In the genomic region with DNA sequence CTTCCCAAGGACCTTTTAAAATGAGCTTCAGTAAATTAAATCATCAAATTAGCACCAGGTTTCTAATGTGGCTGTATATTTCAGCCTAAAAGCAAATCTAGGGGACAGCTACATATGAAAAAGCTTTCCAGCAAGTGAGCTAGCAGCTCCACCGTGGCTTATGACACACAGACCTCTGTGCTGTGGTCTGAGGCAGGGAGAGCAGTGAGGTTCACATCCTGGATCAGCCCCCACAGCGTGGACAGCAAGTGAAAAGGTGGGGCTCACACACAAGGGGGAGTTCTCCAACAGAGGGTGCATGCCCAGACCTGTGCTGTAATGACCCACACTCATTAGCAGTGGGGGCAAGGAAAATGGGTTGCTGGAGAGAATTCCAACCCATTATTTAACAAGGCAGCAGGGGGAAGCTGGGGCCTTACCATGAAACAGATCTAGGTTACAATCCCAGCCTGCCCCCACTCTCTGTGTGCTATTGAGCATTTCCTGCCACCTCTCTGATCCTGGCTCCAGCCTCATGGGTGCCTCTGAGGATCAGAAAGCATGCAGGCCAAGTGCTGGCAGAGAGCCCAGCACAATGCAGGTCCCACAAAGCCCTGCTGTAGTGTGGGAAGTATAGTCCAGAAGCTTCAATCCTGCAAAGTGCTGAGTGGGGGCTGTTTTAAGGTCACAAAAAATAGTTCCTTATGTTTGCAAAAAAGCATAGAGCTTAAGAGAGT, we compare ENCODE assay signal across 24 cellular contexts. TPM values are rescaled to one million over a fixed set of nuclear protein-coding genes. Genes with fewer than 3 reads are reported as not detected.
"Had no signal": no experiment of that assay in that cellular context is flagged by ENCODE, and none has a peak within 500 bp of the region (broad histone marks: within the 10 kb centered on the region; RNA-seq: fewer than 3 reads in every experiment).

No MANE protein-coding gene starts in this region.

- H3K9me3 ChIP-seq: pancreas, prostate gland, right lobe of liver, uterus had no signal

- H3K27me3 Mint-ChIP-seq: stimulated activated memory B cell treated with anti-CD40 and anti-IgM and Interleukin-4, amounts not matched to agents 10 μg/mL and 1 μg/mL and 100 μg/mL, for 72 hours had no signal

- H3K4me3 Mint-ChIP-seq: natural killer cell treated with Interleukin-12 subunit alpha and Interleukin-12 subunit beta and Interleukin-15 and Interleukin-18, amount 100 ng/mL, for 72 hours; neural progenitor cell; stimulated activated memory B cell treated with anti-CD40 and anti-IgM and Interleukin-4, amounts not matched to agents 10 μg/mL and 1 μg/mL and 100 μg/mL, for 72 hours; stimulated activated naive CD8-positive, alpha-beta T cell treated with anti-CD3 and anti-CD28 coated beads, Interleukin-15, Interleukin-2, amounts not matched to agents 100 ng/mL and 50 ng/mL, for 24 hours had no signal

- H3K4me1 Mint-ChIP-seq: stimulated activated memory B cell treated with anti-CD40 and anti-IgM and Interleukin-4, amounts not matched to agents 10 μg/mL and 1 μg/mL and 100 μg/mL, for 72 hours had no signal

- H3K4me1 ChIP-seq: esophagus muscularis mucosa, foreskin keratinocyte, neural progenitor cell, pancreas, prostate gland, right lobe of liver, tibial artery, upper lobe of left lung, uterus had no signal

- ATAC-seq: foreskin keratinocyte; left colon; left ventricle myocardium superior; pancreas; right lobe of liver; stimulated activated memory B cell treated with anti-CD40 and anti-IgM and Interleukin-4, amounts not matched to agents 10 μg/mL and 1 μg/mL and 100 μg/mL, for 72 hours had no signal

- H3K27ac ChIP-seq: epithelial cell of prostate, esophagus muscularis mucosa, foreskin keratinocyte, hepatocyte, neural progenitor cell, pancreas, prostate gland, right lobe of liver, tibial artery, upper lobe of left lung, uterus had no signal

- H3K4me3 ChIP-seq: esophagus muscularis mucosa, hepatocyte, lung, neural progenitor cell, pancreas, prostate gland, right lobe of liver, tibial artery, upper lobe of left lung, uterus had no signal

- H3K36me3 ChIP-seq: esophagus muscularis mucosa, neural progenitor cell, pancreas, prostate gland, right lobe of liver, tibial artery, upper lobe of left lung, uterus had no signal

- H3K36me3 Mint-ChIP-seq: neural progenitor cell; stimulated activated memory B cell treated with anti-CD40 and anti-IgM and Interleukin-4, amounts not matched to agents 10 μg/mL and 1 μg/mL and 100 μg/mL, for 72 hours had no signal

- DNase-seq: effector memory CD4-positive, alpha-beta T cell; foreskin keratinocyte; head of caudate nucleus; left colon; left ventricle myocardium superior; mesenchymal stem cell; midbrain; occipital lobe; pancreas; stimulated activated CD4-positive, alpha-beta T cell treated with anti-CD3 and anti-CD28 coated beads, Interleukin-4, amount 100 ng/mL, for 1 hour; stimulated activated CD8-positive, alpha-beta memory T cell treated with anti-CD3 and anti-CD28 coated beads, Interleukin-4, amount 100 ng/mL, for 48 hours; tibial artery; upper lobe of left lung; uterus had no signal

- H3K27ac Mint-ChIP-seq: natural killer cell treated with Interleukin-12 subunit alpha and Interleukin-12 subunit beta and Interleukin-15 and Interleukin-18, amount 100 ng/mL, for 72 hours; neural progenitor cell; stimulated activated memory B cell treated with anti-CD40 and anti-IgM and Interleukin-4, amounts not matched to agents 10 μg/mL and 1 μg/mL and 100 μg/mL, for 72 hours; stimulated activated naive CD8-positive, alpha-beta T cell treated with anti-CD3 and anti-CD28 coated beads, Interleukin-15, Interleukin-2, amounts not matched to agents 100 ng/mL and 50 ng/mL, for 24 hours had no signal

- H3K9ac ChIP-seq: neural progenitor cell had no signal

- H3K27me3 ChIP-seq: hepatocyte, neural progenitor cell, pancreas, right lobe of liver, upper lobe of left lung, uterus had no signal

- H3K9me3 Mint-ChIP-seq: natural killer cell treated with Interleukin-12 subunit alpha and Interleukin-12 subunit beta and Interleukin-15 and Interleukin-18, amount 100 ng/mL, for 72 hours; stimulated activated naive CD8-positive, alpha-beta T cell treated with anti-CD3 and anti-CD28 coated beads, Interleukin-15, Interleukin-2, amounts not matched to agents 100 ng/mL and 50 ng/mL, for 24 hours had no signal

RNA-seq across cellular contexts. Expression of a gene that starts 48.2 kb away (rescaled TPM):
- total RNA-seq: left ventricle myocardium superior had no signal
